Comparison of ENCODE assay signal across 8 cellular contexts in the genomic region with DNA sequence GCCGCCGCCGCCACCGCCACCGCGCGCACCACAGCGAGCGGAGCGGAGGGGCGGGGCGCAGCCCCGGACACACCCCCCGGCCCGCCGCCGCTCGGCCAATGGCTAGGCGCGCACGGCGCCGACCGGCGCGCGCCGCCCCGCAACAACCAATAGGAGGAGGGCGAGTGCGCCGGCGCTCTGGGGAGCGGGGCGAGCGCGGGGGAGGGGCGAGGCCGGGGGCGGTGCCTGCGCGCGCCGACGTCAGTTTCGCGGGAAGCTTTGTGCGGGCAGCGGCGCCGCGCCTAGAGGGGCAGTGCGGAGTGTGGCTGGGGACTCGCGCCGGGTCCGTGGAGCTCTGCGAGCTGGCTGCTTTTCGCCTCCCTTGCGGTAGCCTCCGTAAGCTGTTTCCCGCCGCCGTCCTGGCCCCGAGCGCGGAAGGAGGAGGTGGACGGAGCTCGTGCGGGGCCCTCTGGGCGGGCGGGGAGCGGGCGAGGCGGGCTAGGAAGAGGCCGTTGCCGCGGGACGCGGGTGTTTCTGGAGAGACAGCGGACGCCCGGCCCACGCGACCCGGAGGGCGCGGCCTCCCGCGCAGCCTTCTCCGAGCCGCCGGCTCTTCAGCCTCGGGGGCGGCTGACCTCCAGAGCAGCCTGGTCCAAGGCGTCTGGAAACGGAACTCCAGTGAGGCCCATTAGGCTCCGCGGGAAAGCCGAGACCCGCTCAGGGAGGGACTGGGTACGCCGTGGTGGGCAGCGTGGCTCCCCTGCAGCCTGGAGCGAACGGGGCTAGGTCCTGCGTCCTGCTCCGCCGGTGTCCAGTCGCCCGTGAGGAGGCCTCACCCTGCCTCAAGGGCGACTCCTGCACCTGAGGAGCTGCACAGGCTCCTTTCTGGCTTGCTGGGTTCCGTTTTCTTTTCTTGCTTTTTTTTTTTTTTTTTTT. TPM values are rescaled to one million over a fixed set of nuclear protein-coding genes. Genes with fewer than 3 reads are reported as not detected.
DNase-seq lines count a peak whose midpoint lies in the region; TF ChIP-seq lines count a peak whose summit lies in the region.

A gene (minus strand): TSS at position 44 of the 915 bp plus-strand sequence. CDS start 249 bp downstream, outside the sequence.

- WGBS in testis, 2 donors = 1 to 2% methylated on average over 14 to 97 of the region's 113 CpGs

- H3K4me1 Mint-ChIP-seq in activated naive CD4-positive, alpha-beta T cell treated with anti-CD3 and anti-CD28 coated beads for 36 hours (ENCODE audit: low read depth) = peaks cover 21% of the 10 kb centered on the region
- H3K4me1 Mint-ChIP-seq in osteocyte (ENCODE audit: unreplicated experiment) = peaks cover 11% of the 10 kb centered on the region

- H3K9me3 Mint-ChIP-seq in activated naive CD4-positive, alpha-beta T cell treated with anti-CD3 and anti-CD28 coated beads for 36 hours = no peaks in the 10 kb centered on the region
- no peaks in the 10 kb centered on the region for H3K9me3 Mint-ChIP-seq in osteocyte (ENCODE audit: unreplicated experiment)

- CTCF ChIA-PET in activated naive CD4-positive, alpha-beta T cell treated with anti-CD3 and anti-CD28 coated beads for 36 hours (lab: Charles Lee) = interaction anchor here (0.9 to 1.1 kb wide), 2 partner anchors 10 to 185 kb away, joined by 3 read pairs; no protein-coding TSS in a partner anchor

- H3K9ac ChIP-seq in SK-N-MC (ENCODE audit: insufficient read length) = peak within 1 kb of the TSS; percentile 88

- TF ChIP-seq POLR2A in testis (IDR thresholded peaks at IDR 0.05) = no peak

- peak; percentile 100 for DNase-seq in GM03348 (ENCODE audit: low spot score)
- no peak for DNase-seq in HFF-Myc (ENCODE audit: extremely low read depth, low read depth)
- DNase-seq in NAMALWA (ENCODE audit: low spot score) = peak; percentile 92
- peak; percentile 3 for DNase-seq in SK-N-MC (ENCODE audit: low read depth, low spot score)
- DNase-seq in activated naive CD4-positive, alpha-beta T cell treated with anti-CD3 and anti-CD28 coated beads for 36 hours = peak; percentile 88
- DNase-seq in glomerular endothelial cell (ENCODE audit: extremely low read depth, low read depth, low spot score) = no peak
- DNase-seq in osteocyte (ENCODE audit: extremely low spot score, unreplicated experiment) = peak; percentile 97
- peak; percentile 87 for DNase-seq in testis

- no peak for TF ChIP-seq CTCF in HFF-Myc (IDR thresholded peaks at IDR 0.05; ENCODE audit: low read depth, low read length, missing control alignments)
- no peak for TF ChIP-seq CTCF in osteocyte (IDR thresholded peaks at IDR 0.05)
- peak in 1 of 3 experiments; percentile 8 for TF ChIP-seq CTCF in testis (IDR thresholded peaks at IDR 0.05)

- H3K4me1 ChIP-seq in testis = peaks cover 9% of the 10 kb centered on the region

- peak within 1 kb of the TSS; percentile 71 for H3K4me3 ChIP-seq in HFF-Myc (replicated peaks; ENCODE audit: low read depth, low read length)
- peak within 1 kb of the TSS; percentile 90 for H3K4me3 ChIP-seq in SK-N-MC
- H3K4me3 ChIP-seq in testis = peak within 1 kb of the TSS; percentile 64 to 66

- H3K36me3 ChIP-seq in SK-N-MC (ENCODE audit: insufficient read depth, low read length) = peaks cover 33% of the 10 kb centered on the region
- no peaks in the 10 kb centered on the region for H3K36me3 ChIP-seq in testis (ENCODE audit: low read depth, missing control alignments)

- H3K27ac Mint-ChIP-seq in activated naive CD4-positive, alpha-beta T cell treated with anti-CD3 and anti-CD28 coated beads for 36 hours = peak within 1 kb of the TSS; percentile 89
- H3K27ac Mint-ChIP-seq in osteocyte (ENCODE audit: unreplicated experiment) = peak within 1 kb of the TSS; percentile 94

- peak within 1 kb of the TSS; percentile 97 for H3K4me3 Mint-ChIP-seq in activated naive CD4-positive, alpha-beta T cell treated with anti-CD3 and anti-CD28 coated beads for 36 hours
- peak within 1 kb of the TSS; percentile 98 for H3K4me3 Mint-ChIP-seq in osteocyte (ENCODE audit: unreplicated experiment)

- H3K36me3 Mint-ChIP-seq in activated naive CD4-positive, alpha-beta T cell treated with anti-CD3 and anti-CD28 coated beads for 36 hours (ENCODE audit: low read depth) = peaks cover 19% of the 10 kb centered on the region
- H3K36me3 Mint-ChIP-seq in osteocyte (ENCODE audit: unreplicated experiment) = peaks cover 12% of the 10 kb centered on the region

- H3K27me3 ChIP-seq in testis = no peaks in the 10 kb centered on the region

- no peak within 1 kb of the TSS for H3K27ac ChIP-seq in SK-N-MC
- peak within 1 kb of the TSS in 1 of 2 donors; percentile 74 for H3K27ac ChIP-seq in testis

- intact Hi-C loops in activated naive CD4-positive, alpha-beta T cell treated with anti-CD3 and anti-CD28 coated beads for 36 hours (cut with micrococcal nuclease) = loop anchor here (1.0 to 2.0 kb wide), 3 partner anchors 12 to 28 kb away; a partner anchor contains a TSS
- intact Hi-C loops in testis (cut with DNase I; ENCODE audit: low total_unique reads) = no loop called here

- H3K9me3 ChIP-seq in SK-N-MC (ENCODE audit: low read depth, low read length) (no peaks in the 10 kb centered on the region), testis (no peaks in the 10 kb centered on the region)

- H3K27me3 Mint-ChIP-seq in activated naive CD4-positive, alpha-beta T cell treated with anti-CD3 and anti-CD28 coated beads for 36 hours (ENCODE audit: low read depth) = no peaks in the 10 kb centered on the region
- no peaks in the 10 kb centered on the region for H3K27me3 Mint-ChIP-seq in osteocyte (ENCODE audit: unreplicated experiment)

RNA-seq across cellular contexts. Expression of the gene that starts here (rescaled TPM):
- 10 to 100 TPM; 50.9 to 52.5 TPM for total RNA-seq in activated naive CD4-positive, alpha-beta T cell treated with anti-CD3 and anti-CD28 coated beads for 36 hours
- 30.2 and 31.2 TPM in 2 replicates for total RNA-seq in glomerular endothelial cell
- 30.3 and 31.4 TPM in 2 replicates for total RNA-seq in osteocyte
- 10 to 100 TPM; 73.8 to 81.0 TPM for total RNA-seq in testis
- polyA plus RNA-seq in testis (ENCODE audit: insufficient read depth, low read depth, low replicate concordance) = 72.2 TPM

Comparison
In these comparisons a context has a peak if more than half of its experiments do, and no peak if none do; other contexts are left out.
1. DNase-seq: peak in GM03348 (single experiment), NAMALWA (single experiment), SK-N-MC (single experiment), activated naive CD4-positive, alpha-beta T cell treated with anti-CD3 and anti-CD28 coated beads for 36 hours (single experiment), osteocyte (single experiment) and testis (single experiment); none in HFF-Myc (single experiment) and glomerular endothelial cell (single experiment).
2. Peak in every context shown above with its lines, with median percentiles within 50 percentile points of each other: H3K4me3 ChIP-seq.